Comparison of ENCODE assay signal across 29 cellular contexts in the genomic region with DNA sequence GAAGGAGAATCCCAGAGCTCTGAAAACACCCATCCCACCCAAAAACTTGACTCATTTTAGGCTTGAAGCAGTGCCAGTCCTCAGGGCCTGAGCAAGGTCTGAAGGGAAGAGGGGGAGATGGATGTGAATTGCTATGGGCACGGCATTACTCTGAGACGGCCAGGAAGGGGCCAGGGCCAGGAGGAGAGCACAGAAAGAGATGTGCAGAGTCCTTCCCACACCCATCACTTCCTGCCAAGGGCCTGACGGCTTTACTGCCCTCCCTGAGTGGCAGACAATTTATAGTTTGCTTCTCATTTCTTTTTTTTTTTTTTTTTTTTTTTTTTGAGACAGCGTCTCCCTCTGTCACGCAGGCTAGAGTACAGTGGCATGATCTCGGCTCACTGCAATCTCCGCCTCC. TPM values are rescaled to one million over a fixed set of nuclear protein-coding genes. Genes with fewer than 3 reads are reported as not detected.
"Had no signal": no experiment of that assay in that cellular context is flagged by ENCODE, and none has a peak within 500 bp of the region (broad histone marks: within the 10 kb centered on the region; RNA-seq: fewer than 3 reads in every experiment).

No MANE protein-coding gene starts in this region.

- H3K4me3 Mint-ChIP-seq: activated B cell treated with CpG ODN at 0.5 μM for 24 hours; activated CD4-positive, alpha-beta T cell treated with anti-CD3 and anti-CD28 coated beads for 36 hours; activated naive CD8-positive, alpha-beta T cell treated with anti-CD3 and anti-CD28 coated beads for 36 hours; activated T-cell treated with anti-CD3 and anti-CD28 coated beads, Interleukin-2, amount 50 U/mL, for 72 hours; brain; effector memory CD8-positive, alpha-beta T cell; nephron; T-helper 1 cell treated with Interleukin-12 subunit alpha and Interleukin-12 subunit beta and Interleukin-4 antibody, amounts not matched to agents 30 μg/mL and 1 μg/mL, for 36 hours had no signal

- ATAC-seq: activated CD4-positive, alpha-beta T cell treated with anti-CD3 and anti-CD28 coated beads for 36 hours; activated T-cell treated with anti-CD3 and anti-CD28 coated beads, Interleukin-2, amount 50 U/mL, for 72 hours; effector memory CD8-positive, alpha-beta T cell; gastrocnemius medialis; left ventricle myocardium superior had no signal

- H3K4me3 ChIP-seq: adrenal gland, ascending aorta, cardiac muscle cell, gastrocnemius medialis, right atrium auricular region, smooth muscle cell, tibial nerve had no signal

- DNase-seq: activated B cell treated with CpG ODN at 0.5 μM for 24 hours; activated CD4-positive, alpha-beta T cell treated with anti-CD3 and anti-CD28 coated beads for 36 hours; activated CD4-positive, alpha-beta T cell treated with anti-CD3 and anti-CD28 coated beads, Interleukin-2, amount 50 U/mL, for 4 hours; activated naive CD4-positive, alpha-beta T cell; activated naive CD8-positive, alpha-beta T cell treated with anti-CD3 and anti-CD28 coated beads for 36 hours; activated T-cell treated with anti-CD3 and anti-CD28 coated beads for 4 hours; activated T-cell treated with anti-CD3 and anti-CD28 coated beads, Interleukin-2, amount 50 U/mL, for 72 hours; adrenal gland; cortex of kidney; effector memory CD8-positive, alpha-beta T cell; gastrocnemius medialis; glutamatergic neuron; left ventricle myocardium superior; mammary epithelial cell; stimulated activated CD4-positive, alpha-beta T cell treated with anti-CD3 and anti-CD28 coated beads, Interleukin-15, amount 100 ng/mL, for 24 hours; stimulated activated CD4-positive, alpha-beta T cell treated with anti-CD3 and anti-CD28 coated beads, Interleukin-2, amount 100 ng/mL, for 24 hours; stimulated activated naive CD4-positive, alpha-beta T cell treated with Interleukin-2 at 50 U/mL for 16 hours; SW 1271; T-helper 9 cell had no signal

- H3K9me3 ChIP-seq: adrenal gland, ascending aorta, gastrocnemius medialis, neutrophil, right atrium auricular region, tibial nerve had no signal

- H3K27me3 ChIP-seq: adrenal gland, ascending aorta, cardiac muscle cell, gastrocnemius medialis, neutrophil, right atrium auricular region, tibial nerve had no signal

- H3K27me3 Mint-ChIP-seq: activated B cell treated with CpG ODN at 0.5 μM for 24 hours; activated CD4-positive, alpha-beta T cell treated with anti-CD3 and anti-CD28 coated beads for 36 hours; activated naive CD8-positive, alpha-beta T cell treated with anti-CD3 and anti-CD28 coated beads for 36 hours; effector memory CD8-positive, alpha-beta T cell had no signal

- H3K27ac Mint-ChIP-seq: activated B cell treated with CpG ODN at 0.5 μM for 24 hours; activated CD4-positive, alpha-beta T cell treated with anti-CD3 and anti-CD28 coated beads for 36 hours; activated naive CD8-positive, alpha-beta T cell treated with anti-CD3 and anti-CD28 coated beads for 36 hours; activated T-cell treated with anti-CD3 and anti-CD28 coated beads, Interleukin-2, amount 50 U/mL, for 72 hours; nephron; T-helper 1 cell treated with Interleukin-12 subunit alpha and Interleukin-12 subunit beta and Interleukin-4 antibody, amounts not matched to agents 30 μg/mL and 1 μg/mL, for 36 hours had no signal

- H3K4me1 Mint-ChIP-seq: activated B cell treated with CpG ODN at 0.5 μM for 24 hours; activated CD4-positive, alpha-beta T cell treated with anti-CD3 and anti-CD28 coated beads for 36 hours; activated naive CD8-positive, alpha-beta T cell treated with anti-CD3 and anti-CD28 coated beads for 36 hours; brain; nephron had no signal

- H3K9me3 Mint-ChIP-seq: activated naive CD8-positive, alpha-beta T cell treated with anti-CD3 and anti-CD28 coated beads for 36 hours; activated T-cell treated with anti-CD3 and anti-CD28 coated beads, Interleukin-2, amount 50 U/mL, for 72 hours; brain; effector memory CD8-positive, alpha-beta T cell; nephron; T-helper 1 cell treated with Interleukin-12 subunit alpha and Interleukin-12 subunit beta and Interleukin-4 antibody, amounts not matched to agents 30 μg/mL and 1 μg/mL, for 36 hours had no signal

RNA-seq across cellular contexts. Expression of gene MGAT3, which starts 34.7 kb away (rescaled TPM):
- total RNA-seq: pulmonary artery endothelial cell had no signal
